18 cellular contexts compared by ENCODE assay signal in genomic region chr2:119650971-119651370, GRCh38.
"Had no signal": no experiment of that assay in that cellular context is flagged by ENCODE, and none has a peak within 500 bp of the region (broad histone marks: within the 10 kb centered on the region; RNA-seq: fewer than 3 reads in every experiment).

No MANE protein-coding gene starts in this region.

- H3K9me3 ChIP-seq: neutrophil, thyroid gland had no signal

- H3K27ac ChIP-seq: heart left ventricle, neutrophil, sigmoid colon, thyroid gland, vagina had no signal

- FAIRE-seq: colon, kidney, small intestine had no signal

- ATAC-seq: heart left ventricle; left cardiac atrium; left ventricle myocardium superior; naive thymus-derived CD8-positive, alpha-beta T cell had no signal

- H3K36me3 ChIP-seq: heart left ventricle, neutrophil, sigmoid colon, thyroid gland, vagina had no signal

- H3K27me3 ChIP-seq: heart left ventricle, neutrophil, sigmoid colon, thyroid gland, vagina had no signal

- H3K4me3 ChIP-seq: heart left ventricle, lung, sigmoid colon, thyroid gland, vagina had no signal

- DNase-seq: foreskin melanocyte; heart left ventricle; hippocampal formation; kidney; left cardiac atrium; left ventricle myocardium superior; mesendoderm; naive thymus-derived CD8-positive, alpha-beta T cell; posterior cingulate gyrus; sigmoid colon; small intestine; stimulated activated CD4-positive, alpha-beta T cell treated with anti-CD3 and anti-CD28 coated beads, Interleukin-12 subunit alpha, Interleukin-12 subunit beta, amount 100 ng/mL, for 4 hours; stimulated activated naive CD4-positive, alpha-beta T cell treated with Interleukin-2 at 50 U/mL for 16 hours; thyroid gland had no signal

- H3K4me1 ChIP-seq: sigmoid colon, thyroid gland, vagina had no signal
